Comparison of ENCODE assay signal across 8 cellular contexts in genomic region chr17:31008374-31009035, GRCh38. TPM values are rescaled to one million over a fixed set of nuclear protein-coding genes. Genes with fewer than 3 reads are reported as not detected.
A peak's percentile ranks its signal among the peaks of the same experiment; 100 is the strongest.
DNase-seq lines count a peak whose midpoint lies in the region; ATAC-seq and TF ChIP-seq lines count a peak whose summit lies in the region.

No MANE protein-coding gene starts in this region.

- DNase-seq in cerebellar cortex (ENCODE audit: low spot score), result peak; percentile 40
- peak; percentile 92 for DNase-seq in islet precursor cell
- DNase-seq in smooth muscle cell (lab: John Stamatoyannopoulos, UW; ENCODE audit: unreplicated experiment), result peak; percentile 17
- DNase-seq in amniotic stem cell (lab: John Stamatoyannopoulos, UW), result no peak

- peaks cover 2% of the 10 kb centered on the region for H3K4me1 ChIP-seq in smooth muscle cell (ENCODE audit: low read depth)

- no peaks in the 10 kb centered on the region for H3K36me3 ChIP-seq in smooth muscle cell (ENCODE audit: low read depth)

- H3F3A ChIP-seq in smooth muscle cell (ENCODE audit: low read depth), result peaks cover 4% of the 10 kb centered on the region

- no peak for TF ChIP-seq EP300 in Ishikawa (IDR thresholded peaks at IDR 0.05; ENCODE audit: borderline replicate concordance)

- WGBS in smooth muscle cell (ENCODE audit: low lambda C conversion rate), result 1% methylated on average over 52 of the region's 65 CpGs

- no peak for TF ChIP-seq CTCF in smooth muscle cell (IDR thresholded peaks at IDR 0.05; ENCODE audit: borderline replicate concordance, insufficient read depth, poor library complexity, severe bottlenecking)

- peak overlapping the region; percentile 97 for H3K4me2 ChIP-seq in smooth muscle cell

- peak overlapping the region; percentile 71 for H2AFZ ChIP-seq in smooth muscle cell (ENCODE audit: low read depth)

- no peak overlapping the region for H3K27ac ChIP-seq in smooth muscle cell (ENCODE audit: low read depth)

- peak overlapping the region; percentile 55 for H3K9ac ChIP-seq in smooth muscle cell (ENCODE audit: low read depth)

- H3K27me3 ChIP-seq in smooth muscle cell (ENCODE audit: low read depth), result peaks cover 2% of the 10 kb centered on the region

- no peaks in the 10 kb centered on the region for H4K20me1 ChIP-seq in smooth muscle cell (ENCODE audit: low read depth)

- ATAC-seq in GM18520 (IDR thresholded peaks at IDR 0.05; ENCODE audit: unreplicated experiment), result peak; percentile 41
- ATAC-seq in activated CD4-positive, CD25-positive, alpha-beta regulatory T cell treated with anti-CD3 and anti-CD28 coated beads, Interleukin-2, amount 50 U/mL, for 24 hours, result peak; percentile 78 to 79
- no peak for ATAC-seq in GM21367 (IDR thresholded peaks at IDR 0.05; ENCODE audit: unreplicated experiment)

- H3K79me2 ChIP-seq in smooth muscle cell (ENCODE audit: low read depth), result no peaks in the 10 kb centered on the region

- H3K9me3 ChIP-seq in smooth muscle cell (replicated peaks; ENCODE audit: low read depth), result no peaks in the 10 kb centered on the region

- 0 out of 2 replicates have a peak, but pooled peaks have one; percentile 4 for TF ChIP-seq RAD21 in Ishikawa (IDR thresholded peaks at IDR 0.05; ENCODE audit: low read depth)

- peak overlapping the region; percentile 69 for H3K4me3 ChIP-seq in smooth muscle cell

TF ChIP-seq in Ishikawa, 13 proteins besides CTCF, POLR2A, EP300 and RAD21:
- TF ChIP-seq ZBTB7A (IDR thresholded peaks at IDR 0.05; ENCODE audit: low read depth) (peak; percentile 68), EGR1 (IDR thresholded peaks at IDR 0.05) (0 out of 2 replicates have a peak, but pooled peaks have one; percentile 12), TCF12 (IDR thresholded peaks at IDR 0.05; ENCODE audit: low read depth) (0 out of 2 replicates have a peak, but pooled peaks have one; percentile 21), NFIC (IDR thresholded peaks at IDR 0.05) (no peak), CREB1 (IDR thresholded peaks at IDR 0.05; ENCODE audit: low read depth) (no peak), TEAD4 (IDR thresholded peaks at IDR 0.05) (no peak), MAX (IDR thresholded peaks at IDR 0.05) (peak; percentile 67)

RNA-seq across cellular contexts. Expression of gene RNF135, which starts 37.7 kb away (rescaled TPM):
- total RNA-seq in smooth muscle cell, result 5.2 and 9.7 TPM in 2 replicates
- polyA plus RNA-seq in smooth muscle cell, result 17.9 and 25.4 TPM in 2 replicates
